8 cellular contexts compared by ENCODE assay signal in the genomic region with DNA sequence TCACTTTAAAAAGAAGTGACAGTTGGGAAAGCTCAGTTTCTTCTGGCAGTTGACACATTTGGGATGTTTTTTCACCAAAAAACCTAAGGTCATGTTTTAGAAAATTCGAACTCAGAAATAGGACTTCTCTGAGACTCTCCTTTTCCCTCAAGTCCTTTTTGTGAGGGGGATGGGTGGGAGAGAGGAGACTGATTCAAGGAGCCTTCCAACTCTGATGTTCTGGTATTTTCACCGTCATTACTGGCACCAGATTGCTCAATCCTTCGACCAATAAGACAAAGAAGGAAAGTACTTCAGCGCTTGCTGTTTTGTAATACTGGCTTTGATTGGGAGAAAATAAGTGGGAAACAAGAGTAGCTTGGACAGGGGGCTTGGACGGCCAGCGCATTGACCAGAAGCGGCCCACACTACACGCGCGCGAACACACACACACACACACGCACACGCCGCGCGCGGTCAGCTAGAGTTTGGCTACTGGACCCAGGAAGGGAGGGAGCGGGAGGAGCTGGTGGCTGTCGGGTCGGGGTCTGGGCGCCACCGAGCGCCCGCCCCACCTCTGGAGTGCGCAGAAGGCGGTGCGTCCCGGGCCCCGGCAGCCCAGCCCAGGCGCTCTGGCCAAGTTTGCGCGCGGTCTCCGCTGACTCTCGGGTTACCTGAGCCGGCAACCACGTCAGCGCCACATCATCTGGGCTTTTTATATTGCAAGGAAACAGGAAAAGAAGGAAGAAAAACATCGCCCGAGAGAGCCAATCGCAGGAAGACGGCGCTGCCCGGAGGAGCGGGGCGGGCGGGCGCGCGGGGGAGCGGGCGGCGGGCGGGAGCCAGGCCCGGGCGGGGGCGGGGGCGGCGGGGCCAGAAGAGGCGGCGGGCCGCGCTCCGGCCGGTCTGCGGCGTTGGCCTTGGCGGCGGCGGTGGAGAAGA. TPM values are rescaled to one million over a fixed set of nuclear protein-coding genes. Genes with fewer than 3 reads are reported as not detected.
DNase-seq lines count a peak whose midpoint lies in the region; ATAC-seq, FAIRE-seq and TF ChIP-seq lines count a peak whose summit lies in the region.

Gene KCNK1 (plus strand): TSS at position 855 of the 921 bp plus-strand sequence. CDS start 66 bp downstream, at position 921.

- 45% methylated on average over 38 of the region's 70 CpGs for WGBS in GM12878 (ENCODE audit: insufficient coverage, insufficient replicate concordance, low lambda C conversion rate, missing lambda C conversion rate)

- H3K27me3 ChIP-seq in GM12878 (replicated peaks in 1 of 2; ENCODE audit: control insufficient read depth in 2 of 2, insufficient read depth in 2 of 2, low read length in 1 of 2) (no peaks in the 10 kb centered on the region), iPS-18a (ENCODE audit: control insufficient read depth, insufficient read depth, low read length) (peaks cover 34% of the 10 kb centered on the region)

- H3K27ac ChIP-seq in GM12878 (ENCODE audit: control insufficient read depth, insufficient read depth) = peak within 1 kb of the TSS; percentile 76
- H3K27ac ChIP-seq in iPS-18a (ENCODE audit: low read length) = peak within 1 kb of the TSS; percentile 45
- peak within 1 kb of the TSS; percentile 52 to 86 (median 80) for H3K27ac ChIP-seq in skin epidermis

- SMC1A ChIA-PET in GM12878 (lab: Charles Lee; ENCODE audit: uncharacterized antibody, unreplicated experiment) = interaction anchor here (0.8 to 2.1 kb wide), 10 partner anchors 10 to 166 kb away, joined by 3 to 18 read pairs (median 4); no protein-coding TSS in a partner anchor

- peak within 1 kb of the TSS; percentile 97 for H3K4me2 ChIP-seq in GM12878 (ENCODE audit: control insufficient read depth, insufficient read depth)

- intact Hi-C loops in GM12878 (cut with micrococcal nuclease; ENCODE audit: unreplicated experiment) = loop anchor here (1.0 kb wide), 1 partner anchor 14 kb away; no protein-coding TSS in a partner anchor

- peak within 1 kb of the TSS; percentile 93 for H2AFZ ChIP-seq in GM12878 (ENCODE audit: control insufficient read depth, low read depth, low read length)

- H4K20me1 ChIP-seq in GM12878 (ENCODE audit: control insufficient read depth, insufficient read depth) = no peaks in the 10 kb centered on the region

- in situ Hi-C loops in GM18951 (cut with MboI; ENCODE audit: low sequenced_read_pairs, unreplicated experiment) = no loop called here
- in situ Hi-C loops in GM12878 (cut with MboI) = no loop called here

- RAD21 ChIA-PET in GM12878 (lab: Charles Lee; ENCODE audit: unreplicated experiment) = interaction anchor here (0.6 to 2.1 kb wide), 8 partner anchors 13 to 172 kb away, joined by 3 to 11 read pairs (median 4); no protein-coding TSS in a partner anchor

- TF ChIP-seq POLR2A in GM18951 (IDR thresholded peaks at IDR 0.05; ENCODE audit: extremely low read depth, insufficient read depth, insufficient read length) = peak; percentile 27
- no peak for TF ChIP-seq POLR2A in GM12878 (IDR thresholded peaks at IDR 0.05; ENCODE audit: low read depth, low read length)

- peaks cover 29% of the 10 kb centered on the region for H3K79me2 ChIP-seq in GM12878 (ENCODE audit: control insufficient read depth, insufficient read depth, low read length)

- CTCF ChIA-PET in GM12878 (lab: Yijun Ruan, JAX) = interaction anchor here (1.4 to 2.0 kb wide), 2 partner anchors 13 to 173 kb away, joined by 3 to 6 read pairs; no protein-coding TSS in a partner anchor

- DNase-seq in AG20443 (ENCODE audit: low spot score) (peak; percentile 70), NCI-H1436 treated with DMSO at 0.1 percent for 48 hours (lab: John Stamatoyannopoulos, UW) (peak; percentile 26), GM12878 (ENCODE audit: low read depth, low spot score) (no peak), SW 1271 (lab: John Stamatoyannopoulos, UW) (no peak)

- H3K9me3 ChIP-seq in GM12878 (replicated peaks; ENCODE audit: control insufficient read depth, insufficient read depth, low read length) = no peaks in the 10 kb centered on the region
- no peaks in the 10 kb centered on the region for H3K9me3 ChIP-seq in iPS-18a (ENCODE audit: control insufficient read depth, low read depth, low read length)

- no peak for FAIRE-seq in GM12878 (lab: Jason Lieb, UNC)

- TF ChIP-seq RAD21 in GM12878 (IDR thresholded peaks at IDR 0.05; ENCODE audit: insufficient read depth, low read depth, low read length) = no peak

- peak within 1 kb of the TSS; percentile 81 for H3K4me3 ChIP-seq in GM12878
- H3K4me3 ChIP-seq in iPS-18a (ENCODE audit: low read length) = peak within 1 kb of the TSS; percentile 86
- H3K4me3 ChIP-seq in skin epidermis = peak within 1 kb of the TSS; percentile 43 to 62 (median 47)

- peak within 1 kb of the TSS; percentile 78 for H3K9ac ChIP-seq in GM12878 (ENCODE audit: control insufficient read depth, insufficient read depth, low read length)
- peak within 1 kb of the TSS; percentile 66 for H3K9ac ChIP-seq in iPS-18a (ENCODE audit: low read length)

- no peak for TF ChIP-seq EP300 in GM12878 (IDR thresholded peaks at IDR 0.05; ENCODE audit: borderline replicate concordance in 1 of 2, control insufficient read depth in 1 of 2, low read depth in 2 of 2, low read length in 2 of 2)

- H3K36me3 ChIP-seq in GM12878 (ENCODE audit: control insufficient read depth in 2 of 2, insufficient read depth in 2 of 2, low read length in 1 of 2) (no peaks in the 10 kb centered on the region), iPS-18a (ENCODE audit: control insufficient read depth, low read depth, low read length) (no peaks in the 10 kb centered on the region)

- POLR2A ChIA-PET in GM12878 (lab: Charles Lee) = interaction anchor here (1.0 to 2.6 kb wide), 6 partner anchors 13 to 61 kb away, joined by 3 to 27 read pairs (median 4); no protein-coding TSS in a partner anchor

- H3K4me1 ChIP-seq in GM12878 (ENCODE audit: control insufficient read depth, insufficient read depth, low read length) = peaks cover 9% of the 10 kb centered on the region
- peaks cover 9% of the 10 kb centered on the region for H3K4me1 ChIP-seq in iPS-18a (ENCODE audit: control insufficient read depth, low read depth, low read length)

- no TSS peak for BruUV-seq in GM12878 (replicated peaks; lab: Mats Ljungman, UMichigan)

- peak; percentile 51 for ATAC-seq in GM12878
- no peak for ATAC-seq in GM21825 (IDR thresholded peaks at IDR 0.05; ENCODE audit: unreplicated experiment)

- TF ChIP-seq CTCF in GM12878 (IDR thresholded peaks at IDR 0.05 in 2 of 3, conservative IDR thresholded peaks at IDR 0.05 in 1 of 3; ENCODE audit: control insufficient read depth in 2 of 3, extremely low read depth in 1 of 3, insufficient read depth in 1 of 3, low read depth in 3 of 3, low read length in 3 of 3) = no peak

TF ChIP-seq in GM12878, 131 proteins besides CTCF, POLR2A, EP300 and RAD21 (continues in another document):
- no peak for TF ChIP-seq RELA (IDR thresholded peaks at IDR 0.05; ENCODE audit: borderline replicate concordance, partially characterized antibody)
- TF ChIP-seq IRF4 (IDR thresholded peaks at IDR 0.05; ENCODE audit: low read depth, low read length) = no peak
- TF ChIP-seq TAF1 (IDR thresholded peaks at IDR 0.05; ENCODE audit: borderline replicate concordance, low read depth, low read length) = no peak
- TF ChIP-seq SRF (IDR thresholded peaks at IDR 0.05; ENCODE audit: low read depth in 2 of 2, low read length in 2 of 2) = no peak
- no peak for TF ChIP-seq HDAC2 (IDR thresholded peaks at IDR 0.05)
- TF ChIP-seq CBFB (IDR thresholded peaks at IDR 0.05; ENCODE audit: low read depth) = 0 out of 2 replicates have a peak, but pooled peaks have one; percentile 16
- TF ChIP-seq RCOR1 (conservative IDR thresholded peaks at IDR 0.05; ENCODE audit: low read depth, low read length) = no peak
- 0 out of 2 replicates have a peak, but pooled peaks have one; percentile 7 for TF ChIP-seq POLR2AphosphoS5 (IDR thresholded peaks at IDR 0.05; ENCODE audit: low read length)

RNA-seq across cellular contexts. Expression of gene KCNK1, which starts in this region (rescaled TPM):
- total RNA-seq in GM12878 (2013; cell fraction: nucleolus; rRNA removed) = 81.2 and 85.6 TPM in 2 replicates
- total RNA-seq in GM12878 (2014; rRNA removed) = 14.2 and 15.0 TPM in 2 replicates
- 12.4 and 13.0 TPM in 2 replicates for total RNA-seq in GM12878 (2014; rRNA removed; fragmentation: Illumina TruSeq; extraction: Trizol)
- 17.0 and 18.6 TPM in 2 replicates for total RNA-seq in GM12878 (2021)
- 4.1 TPM for polyA plus RNA-seq in GM12878 (2011; ENCODE audit: low read depth)
- polyA plus RNA-seq in GM12878 (2011; rRNA removed) = 27.6 and 28.4 TPM in 2 replicates
- 26.5 and 28.7 TPM in 2 replicates for polyA plus RNA-seq in GM12878 (2011; cell fraction: cytosol; rRNA removed)
- polyA plus RNA-seq in GM12878 (2011; cell fraction: nucleus; rRNA removed) = 20.3 and 25.4 TPM in 2 replicates
- polyA plus RNA-seq in GM12878 (2012) = 6.8 and 10.7 TPM in 2 replicates
- 10.6 and 12.3 TPM in 2 replicates for polyA plus RNA-seq in GM12878 (2014; fragmentation: Illumina TruSeq; extraction: Trizol)
- 10 to 100 TPM in 1 of 2 experiments, 1 to 10 TPM in 1; 9.4 to 14.6 TPM for polyA plus RNA-seq in GM12878 (2014; fragmentation: Nextera tagmentation; extraction: Ambion mirVana)
- polyA plus RNA-seq in GM12878 (2014; rRNA removed) = 14.3 and 16.0 TPM in 2 replicates
- polyA plus RNA-seq in GM12878 (2016; fragmentation: Nextera tagmentation; extraction: Ambion mirVana) = 10 to 100 TPM; 15.6 to 18.6 TPM
- 36.1 and 43.6 TPM in 2 replicates for polyA minus RNA-seq in GM12878 (2011; rRNA and poly(A)+ RNA removed)
- 18.0 and 18.2 TPM in 2 replicates for polyA minus RNA-seq in GM12878 (2011; cell fraction: cytosol; rRNA and poly(A)+ RNA removed)
- 15.6 and 29.0 TPM in 2 replicates for polyA minus RNA-seq in GM12878 (2011; cell fraction: nucleus; rRNA and poly(A)+ RNA removed)

Comparison
In these comparisons a context has a peak if more than half of its experiments do, and no peak if none do; other contexts are left out.
1. DNase-seq: peak in AG20443 (single experiment) and NCI-H1436 treated with DMSO at 0.1 percent for 48 hours (single experiment); none in GM12878 (single experiment) and SW 1271 (0 of 2).
2. Peak in every context shown above with its lines, with median percentiles within 50 percentile points of each other: H3K27ac ChIP-seq and H3K4me3 ChIP-seq.